Comparison of ENCODE assay signal across 9 cellular contexts in genomic region chr5:67234671-67235176, GRCh38. TPM values are rescaled to one million over a fixed set of nuclear protein-coding genes. Genes with fewer than 3 reads are reported as not detected.
DNase-seq lines count a peak whose midpoint lies in the region; ATAC-seq and TF ChIP-seq lines count a peak whose summit lies in the region.
"Had no signal": no experiment of that assay in that cellular context is flagged by ENCODE, and none has a peak within 500 bp of the region (broad histone marks: within the 10 kb centered on the region; RNA-seq: fewer than 3 reads in every experiment).

No MANE protein-coding gene starts in this region.

- peak overlapping the region; percentile 16 to 77 (median 56) for H3K27ac ChIP-seq in esophagus squamous epithelium
- H3K27ac ChIP-seq in osteoblast (ENCODE audit: low read depth, low read length) = no peak overlapping the region

- no peaks in the 10 kb centered on the region for H3K36me3 ChIP-seq in BE2C
- H3K36me3 ChIP-seq in esophagus squamous epithelium = no peaks in the 10 kb centered on the region
- no peaks in the 10 kb centered on the region for H3K36me3 ChIP-seq in osteoblast (ENCODE audit: insufficient read depth, low read length)

- H2AFZ ChIP-seq in osteoblast (ENCODE audit: low read length) = peak overlapping the region; percentile 60

- H3K4me1 Mint-ChIP-seq in naive thymus-derived CD8-positive, alpha-beta T cell = peaks cover 5 to 15% (median 7%) of the 10 kb centered on the region in 4 donors

- H3K9me3 Mint-ChIP-seq in naive thymus-derived CD8-positive, alpha-beta T cell = no peaks in the 10 kb centered on the region

- H3K4me3 ChIP-seq in BE2C (ENCODE audit: low read depth, low read length) (no peak overlapping the region), esophagus squamous epithelium (peak overlapping the region in 3 of 4 donors; percentile 19 to 54 (median 23)), osteoblast (ENCODE audit: insufficient read depth, low read length) (peak overlapping the region; percentile 56)

- no peak for ATAC-seq in naive thymus-derived CD8-positive, alpha-beta T cell
- ATAC-seq in GM21360 (IDR thresholded peaks at IDR 0.05; ENCODE audit: unreplicated experiment) (no peak), HG03457 (IDR thresholded peaks at IDR 0.05; ENCODE audit: unreplicated experiment) (no peak)

- no peaks in the 10 kb centered on the region for H3K36me3 Mint-ChIP-seq in naive thymus-derived CD8-positive, alpha-beta T cell

- H3K4me2 ChIP-seq in osteoblast (ENCODE audit: insufficient read depth, low read length) = peak overlapping the region; percentile 81

- POLR2A ChIA-PET in naive thymus-derived CD8-positive, alpha-beta T cell (lab: Charles Lee) = no interaction called here

- peaks cover 0 to 5% (median 3%) of the 10 kb centered on the region in 5 donors for H3K27me3 Mint-ChIP-seq in naive thymus-derived CD8-positive, alpha-beta T cell

- H3K27ac Mint-ChIP-seq in naive thymus-derived CD8-positive, alpha-beta T cell = peak overlapping the region in 1 of 10 donors; percentile 20

- H3K9me3 ChIP-seq in BE2C = no peaks in the 10 kb centered on the region; the same call in 1 of the 2 replicates
- H3K9me3 ChIP-seq in esophagus squamous epithelium = no peaks in the 10 kb centered on the region
- no peaks in the 10 kb centered on the region for H3K9me3 ChIP-seq in osteoblast (ENCODE audit: low read depth, low read length)

- H4K20me1 ChIP-seq in osteoblast (ENCODE audit: insufficient read depth, low read length) = no peaks in the 10 kb centered on the region

- H3K4me1 ChIP-seq in BE2C (peaks cover 30% of the 10 kb centered on the region), esophagus squamous epithelium (peaks cover 5 to 20% (median 7%) of the 10 kb centered on the region in 3 donors), osteoblast (ENCODE audit: insufficient read depth, low read length) (peaks cover 9% of the 10 kb centered on the region)

- no peaks in the 10 kb centered on the region for H3K79me2 ChIP-seq in osteoblast (ENCODE audit: insufficient read depth, low read length)

- intact Hi-C loops in esophagus squamous epithelium (cut with DNase I) = no loop called here

- H3K4me3 Mint-ChIP-seq in naive thymus-derived CD8-positive, alpha-beta T cell = peak overlapping the region in 1 of 10 donors; percentile 41

- TF ChIP-seq CTCF in BE2C (IDR thresholded peaks at IDR 0.05; ENCODE audit: low read depth, low read length) (no peak), esophagus squamous epithelium (IDR thresholded peaks at IDR 0.05) (no peak), osteoblast (IDR thresholded peaks at IDR 0.05; ENCODE audit: extremely low read depth, low read depth, low read length) (no peak)

- 3 to 15% methylated on average over 8 to 10 of the region's 10 CpGs for WGBS in esophagus squamous epithelium, 2 donors

- peak; percentile 43 for DNase-seq in BE2C
- DNase-seq in NCI-H446 treated with DMSO at 0.1 percent for 48 hours (lab: John Stamatoyannopoulos, UW) = peak; percentile 71
- no peak for DNase-seq in esophagus squamous epithelium (lab: John Stamatoyannopoulos, UW)
- DNase-seq in osteoblast (ENCODE audit: insufficient read length, low spot score, missing footprints) = peak; percentile 66
- DNase-seq in naive thymus-derived CD8-positive, alpha-beta T cell = no peak
- no peak for DNase-seq in NCI-H1092 treated with DMSO at 0.1 percent for 48 hours (lab: John Stamatoyannopoulos, UW)

- no peak for TF ChIP-seq POLR2A in esophagus squamous epithelium (IDR thresholded peaks at IDR 0.05)

- H3K27me3 ChIP-seq in BE2C (no peaks in the 10 kb centered on the region), esophagus squamous epithelium (no peaks in the 10 kb centered on the region), osteoblast (ENCODE audit: insufficient read depth, low read length) (no peaks in the 10 kb centered on the region)

RNA-seq across cellular contexts. Expression of gene CD180, which starts 38.1 kb away (rescaled TPM):
- polyA plus RNA-seq in BE2C (2012; ENCODE audit: insufficient read depth, insufficient read length, low read depth) = not detected
- 1 to 10 TPM in 1 of 4 donors, under 1 TPM in 2, not detected in 1; 0.13 to 1.3 (median 0.95) TPM for total RNA-seq in esophagus squamous epithelium
- total RNA-seq in osteoblast = not detected in 2 replicates
- 1 to 10 TPM; 1.4 to 2.1 TPM for total RNA-seq in naive thymus-derived CD8-positive, alpha-beta T cell
- polyA plus RNA-seq in naive thymus-derived CD8-positive, alpha-beta T cell = under 1 TPM in 2 of 3 donors, not detected in 1; 0.03 to 0.08 TPM
- total RNA-seq: activated CD8-positive, alpha-beta memory T cell treated with anti-CD3 and anti-CD28 coated beads for 36 hours had no signal

Comparison
In these comparisons a context has a peak if more than half of its experiments do, and no peak if none do; other contexts are left out.
1. DNase-seq: peak in BE2C (single experiment), NCI-H446 treated with DMSO at 0.1 percent for 48 hours (single experiment) and osteoblast (single experiment); none in esophagus squamous epithelium (single experiment), naive thymus-derived CD8-positive, alpha-beta T cell (0 of 10) and NCI-H1092 treated with DMSO at 0.1 percent for 48 hours (single experiment).